ENCODE assay signal across 21 cellular contexts in the genomic region with DNA sequence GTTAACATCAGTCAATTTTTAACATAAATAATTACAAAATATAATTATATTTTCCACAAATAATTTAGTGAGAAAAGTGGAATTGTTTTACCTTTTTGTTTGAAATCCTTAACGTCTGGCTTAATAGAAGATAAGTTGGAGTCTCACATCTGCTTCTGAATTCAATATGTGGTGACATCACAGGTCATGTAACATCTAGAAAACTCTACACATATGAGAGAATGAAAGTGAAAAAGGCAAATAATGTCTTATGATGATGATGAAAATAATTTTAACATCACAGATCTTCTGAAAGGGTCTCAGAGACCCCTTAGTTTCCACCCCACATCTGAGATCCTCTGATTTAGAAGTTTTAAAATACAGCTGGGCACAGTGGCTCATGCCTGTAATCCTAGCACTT.
"Had no signal": no experiment of that assay in that cellular context is flagged by ENCODE, and none has a peak within 500 bp of the region (broad histone marks: within the 10 kb centered on the region; RNA-seq: fewer than 3 reads in every experiment).

No MANE protein-coding gene starts in this region.

- H2AFZ ChIP-seq: neural progenitor cell had no signal

- H3K4me1 Mint-ChIP-seq: neural progenitor cell had no signal

- H3K36me3 ChIP-seq: brain microvascular endothelial cell, neural progenitor cell, tibial artery had no signal

- H3K4me3 ChIP-seq: lung, neural progenitor cell, tibial artery had no signal

- H3K27me3 Mint-ChIP-seq: naive B cell had no signal

- H3K4me3 Mint-ChIP-seq: activated CD4-positive, alpha-beta memory T cell treated with anti-CD3 and anti-CD28 coated beads, Interleukin-2, amount 10 ng/mL, durations not matched to agents 7 days and 5 days; activated CD4-positive, alpha-beta T cell treated with anti-CD3 and anti-CD28 coated beads, Interleukin-2, amount 10 ng/mL, durations not matched to agents 24 days and 14 days; activated CD8-positive, alpha-beta memory T cell treated with anti-CD3 and anti-CD28 coated beads, Interleukin-2, amount 10 ng/mL, durations not matched to agents 7 days and 5 days; activated naive CD4-positive, alpha-beta T cell treated with anti-CD3 and anti-CD28 coated beads, Interleukin-2, amount 50 U/mL, for 24 hours; activated T-helper 1 cell treated with anti-CD3 and anti-CD28 coated beads, Interleukin-12 subunit alpha, Interleukin-12 subunit beta, Interleukin-2, Interleukin-4 antibody, amounts not matched to agents 30 ng/mL and 10 ng/mL and 1 ng/mL, durations not matched to agents 14 hours and 24 hours and 36 hours; neural progenitor cell; stimulated activated naive CD8-positive, alpha-beta T cell treated with anti-CD3 and anti-CD28 coated beads, Interleukin-15, Interleukin-2, amounts not matched to agents 100 ng/mL and 50 ng/mL, for 24 hours had no signal

- H3K27ac ChIP-seq: brain microvascular endothelial cell, neural progenitor cell, tibial artery had no signal

- H3K4me2 ChIP-seq: neural progenitor cell had no signal

- DNase-seq: activated CD4-positive, alpha-beta memory T cell treated with anti-CD3 and anti-CD28 coated beads, Interleukin-2, amount 10 ng/mL, durations not matched to agents 7 days and 5 days; activated CD8-positive, alpha-beta memory T cell treated with anti-CD3 and anti-CD28 coated beads, Interleukin-2, amount 10 ng/mL, durations not matched to agents 7 days and 5 days; activated gamma-delta T cell treated with Interleukin-2 at 50 U/mL for 16 hours; aorta; brain microvascular endothelial cell; caudate nucleus; dermis blood vessel endothelial cell; effector memory CD4-positive, alpha-beta T cell; naive B cell; stimulated activated CD4-positive, alpha-beta T cell treated with anti-CD3 and anti-CD28 coated beads, Interleukin-4, amount 100 ng/mL, for 1 hour; tibial artery had no signal

- H3K27ac Mint-ChIP-seq: activated CD4-positive, alpha-beta memory T cell treated with anti-CD3 and anti-CD28 coated beads, Interleukin-2, amount 10 ng/mL, durations not matched to agents 7 days and 5 days; activated CD4-positive, alpha-beta T cell treated with anti-CD3 and anti-CD28 coated beads, Interleukin-2, amount 10 ng/mL, durations not matched to agents 24 days and 14 days; activated CD8-positive, alpha-beta memory T cell treated with anti-CD3 and anti-CD28 coated beads, Interleukin-2, amount 10 ng/mL, durations not matched to agents 7 days and 5 days; activated naive CD4-positive, alpha-beta T cell treated with anti-CD3 and anti-CD28 coated beads, Interleukin-2, amount 50 U/mL, for 24 hours; activated T-helper 1 cell treated with anti-CD3 and anti-CD28 coated beads, Interleukin-12 subunit alpha, Interleukin-12 subunit beta, Interleukin-2, Interleukin-4 antibody, amounts not matched to agents 30 ng/mL and 10 ng/mL and 1 ng/mL, durations not matched to agents 14 hours and 24 hours and 36 hours; neural progenitor cell had no signal

- ATAC-seq: activated CD4-positive, CD25-positive, alpha-beta regulatory T cell treated with anti-CD3 and anti-CD28 coated beads, Interleukin-2, amount 50 U/mL, for 24 hours; esophagus mucosa; left lobe of liver had no signal

- H3K9me3 ChIP-seq: tibial artery had no signal

- H3K9me3 Mint-ChIP-seq: activated CD4-positive, alpha-beta memory T cell treated with anti-CD3 and anti-CD28 coated beads, Interleukin-2, amount 10 ng/mL, durations not matched to agents 7 days and 5 days; activated naive CD4-positive, alpha-beta T cell treated with anti-CD3 and anti-CD28 coated beads, Interleukin-2, amount 50 U/mL, for 24 hours; activated T-helper 1 cell treated with anti-CD3 and anti-CD28 coated beads, Interleukin-12 subunit alpha, Interleukin-12 subunit beta, Interleukin-2, Interleukin-4 antibody, amounts not matched to agents 30 ng/mL and 10 ng/mL and 1 ng/mL, durations not matched to agents 14 hours and 24 hours and 36 hours; naive B cell; neural progenitor cell; stimulated activated naive CD8-positive, alpha-beta T cell treated with anti-CD3 and anti-CD28 coated beads, Interleukin-15, Interleukin-2, amounts not matched to agents 100 ng/mL and 50 ng/mL, for 24 hours had no signal

- H3K36me3 Mint-ChIP-seq: activated naive CD4-positive, alpha-beta T cell treated with anti-CD3 and anti-CD28 coated beads, Interleukin-2, amount 50 U/mL, for 24 hours had no signal

- FAIRE-seq: endothelial cell of umbilical vein had no signal
